ENCODE assay signal across 8 cellular contexts in the genomic region with DNA sequence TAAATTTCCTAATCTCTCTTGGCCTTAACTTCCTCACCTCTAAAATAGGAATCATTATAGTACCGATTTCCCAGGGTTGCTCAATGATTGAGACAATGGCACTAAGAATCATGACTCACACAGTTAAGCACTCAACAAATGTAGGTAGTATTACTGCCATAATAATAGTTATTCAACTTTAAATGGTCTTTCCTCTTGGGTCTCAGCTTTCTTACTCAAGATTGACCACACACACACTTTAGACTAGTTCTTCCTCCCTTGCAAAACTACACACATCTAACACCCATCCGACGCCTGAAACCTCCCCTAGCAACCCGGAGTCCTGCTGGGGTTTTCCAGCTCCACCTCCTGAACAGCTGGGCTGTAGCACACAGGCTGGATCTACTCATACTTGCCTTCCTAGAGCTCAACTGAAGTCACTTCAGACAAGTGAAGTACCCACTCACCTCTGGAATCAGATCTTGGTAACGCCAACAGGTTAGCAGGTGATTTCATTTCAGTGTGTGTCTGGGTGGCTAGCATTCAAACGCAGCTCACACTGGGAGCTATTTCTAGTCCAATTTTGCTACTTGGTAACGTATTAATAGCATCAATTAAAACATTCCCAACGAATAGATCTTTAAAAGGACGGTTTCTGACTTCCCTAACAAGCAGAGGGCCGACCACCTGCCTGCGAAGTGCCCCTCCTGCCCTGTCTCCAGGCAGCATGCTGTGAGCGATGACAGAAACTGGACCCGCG. TPM values are rescaled to one million over a fixed set of nuclear protein-coding genes. Genes with fewer than 3 reads are reported as not detected.
DNase-seq lines count a peak whose midpoint lies in the region; ATAC-seq and TF ChIP-seq lines count a peak whose summit lies in the region.

No MANE protein-coding gene starts in this region.

- peak overlapping the region; percentile 83 for H3K9ac ChIP-seq in neural cell (ENCODE audit: low read length)

- DNase-seq in AML-193 (lab: John Stamatoyannopoulos, UW) (peak; percentile 85), NCI-H2196 treated with DMSO at 0.1 percent for 48 hours (lab: John Stamatoyannopoulos, UW; ENCODE audit: unreplicated experiment) (peak; percentile 50), epithelial cell of prostate (ENCODE audit: low read depth, low spot score) (peak; percentile 62), testis (peak; percentile 23)
- DNase-seq in activated CD4-positive, alpha-beta memory T cell treated with anti-CD3 and anti-CD28 coated beads, Interleukin-2, amount 10 ng/mL, durations not matched to agents 7 days and 5 days, result peak; percentile 59

- H3K79me2 ChIP-seq in neural cell (replicated peaks; ENCODE audit: insufficient read depth, low read length), result peaks cover 49% of the 10 kb centered on the region

- peaks cover 52% of the 10 kb centered on the region for H3K4me1 Mint-ChIP-seq in activated CD4-positive, alpha-beta memory T cell treated with anti-CD3 and anti-CD28 coated beads, Interleukin-2, amount 10 ng/mL, durations not matched to agents 7 days and 5 days

- no peak for TF ChIP-seq EP300 in neural cell (conservative IDR thresholded peaks at IDR 0.05; ENCODE audit: poor library complexity, severe bottlenecking)

- H3K4me3 Mint-ChIP-seq in activated CD4-positive, alpha-beta memory T cell treated with anti-CD3 and anti-CD28 coated beads, Interleukin-2, amount 10 ng/mL, durations not matched to agents 7 days and 5 days, result peak overlapping the region; percentile 72

- CTCF ChIA-PET in activated CD4-positive, alpha-beta memory T cell treated with anti-CD3 and anti-CD28 coated beads, Interleukin-2, amount 10 ng/mL, durations not matched to agents 7 days and 5 days (lab: Charles Lee), result interaction anchor here (0.8 to 1.8 kb wide), 7 partner anchors 16 to 88 kb away, joined by 3 to 15 read pairs (median 5); no protein-coding TSS in a partner anchor

- no peaks in the 10 kb centered on the region for H3K36me3 ChIP-seq in neural cell (ENCODE audit: insufficient read depth, low read length)
- H3K36me3 ChIP-seq in testis (ENCODE audit: low read depth, missing control alignments), result no peaks in the 10 kb centered on the region

- ATAC-seq in GM18858 (IDR thresholded peaks at IDR 0.05; ENCODE audit: unreplicated experiment), result peak; percentile 51
- ATAC-seq in HG03060 (IDR thresholded peaks at IDR 0.05; ENCODE audit: low read depth, unreplicated experiment), result peak; percentile 35

- H3K27ac ChIP-seq in epithelial cell of prostate (peak overlapping the region; percentile 82), neural cell (ENCODE audit: low read length) (peak overlapping the region; percentile 76), testis (peak overlapping the region in 1 of 2 donors; percentile 29)

- H3K4me3 ChIP-seq in neural cell (ENCODE audit: low read length) (peak overlapping the region; percentile 98), testis (peak overlapping the region; percentile 82 to 87)

- H3K9me3 Mint-ChIP-seq in activated CD4-positive, alpha-beta memory T cell treated with anti-CD3 and anti-CD28 coated beads, Interleukin-2, amount 10 ng/mL, durations not matched to agents 7 days and 5 days, result no peaks in the 10 kb centered on the region

- POLR2A ChIA-PET in activated CD4-positive, alpha-beta memory T cell treated with anti-CD3 and anti-CD28 coated beads, Interleukin-2, amount 10 ng/mL, durations not matched to agents 7 days and 5 days (lab: Charles Lee), result interaction anchor here (0.8 to 7.4 kb wide), 16 partner anchors 9 to 449 kb away, joined by 3 to 110 read pairs (median 5); partner anchors contain the start of gene NCK2

- H3K9me3 ChIP-seq in neural cell (ENCODE audit: low read length) (no peaks in the 10 kb centered on the region), testis (no peaks in the 10 kb centered on the region)

- intact Hi-C loops in testis (cut with DNase I; ENCODE audit: low total_unique reads), result no loop called here

- TF ChIP-seq POLR2A in testis (IDR thresholded peaks at IDR 0.05), result no peak

- H3K36me3 Mint-ChIP-seq in activated CD4-positive, alpha-beta memory T cell treated with anti-CD3 and anti-CD28 coated beads, Interleukin-2, amount 10 ng/mL, durations not matched to agents 7 days and 5 days (ENCODE audit: low read depth), result peaks cover 37% of the 10 kb centered on the region

- H3K27me3 Mint-ChIP-seq in activated CD4-positive, alpha-beta memory T cell treated with anti-CD3 and anti-CD28 coated beads, Interleukin-2, amount 10 ng/mL, durations not matched to agents 7 days and 5 days, result no peaks in the 10 kb centered on the region

- no peaks in the 10 kb centered on the region for H3F3A ChIP-seq in neural cell (ENCODE audit: insufficient read depth, low read length, poor library complexity, severe bottlenecking)

- no peak for TF ChIP-seq RAD21 in neural cell (conservative IDR thresholded peaks at IDR 0.05)

- no peaks in the 10 kb centered on the region for H4K20me1 ChIP-seq in neural cell (ENCODE audit: insufficient read depth)

- no peak for TF ChIP-seq CTCF in neural cell (IDR thresholded peaks at IDR 0.05; ENCODE audit: poor library complexity, severe bottlenecking)
- no peak for TF ChIP-seq CTCF in testis (IDR thresholded peaks at IDR 0.05)

- peak overlapping the region; percentile 79 for H3K4me2 ChIP-seq in neural cell (ENCODE audit: low read length)

- H3K9me2 ChIP-seq in neural cell (ENCODE audit: insufficient read depth, low read length), result no peaks in the 10 kb centered on the region

- peak overlapping the region; percentile 30 for H2AFZ ChIP-seq in neural cell (ENCODE audit: low read depth, low read length)

- peak overlapping the region; percentile 58 for H3K27ac Mint-ChIP-seq in activated CD4-positive, alpha-beta memory T cell treated with anti-CD3 and anti-CD28 coated beads, Interleukin-2, amount 10 ng/mL, durations not matched to agents 7 days and 5 days

- H3K4me1 ChIP-seq in testis, result no peaks in the 10 kb centered on the region

- H3K27me3 ChIP-seq in neural cell (ENCODE audit: insufficient read depth, low read depth, low read length) (no peaks in the 10 kb centered on the region), testis (no peaks in the 10 kb centered on the region)

- 3 to 4% methylated on average over 14 of the region's 14 CpGs for WGBS in testis, 2 donors

TF ChIP-seq in neural cell, 6 proteins besides CTCF, POLR2A, EP300 and RAD21:
- TF ChIP-seq POLR2AphosphoS5 (IDR thresholded peaks at IDR 0.05) (peak; percentile 17), TAF1 (IDR thresholded peaks at IDR 0.05; ENCODE audit: low read depth) (no peak)

RNA-seq across cellular contexts. Expression of gene UXS1, which starts 1.2 kb away (rescaled TPM):
- total RNA-seq in activated CD4-positive, alpha-beta memory T cell treated with anti-CD3 and anti-CD28 coated beads, Interleukin-2, amount 10 ng/mL, durations not matched to agents 7 days and 5 days, result 10 to 100 TPM; 74.4 to 74.6 TPM
- polyA plus RNA-seq in neural cell (19.1 and 26.0 TPM in 2 replicates), testis (ENCODE audit: insufficient read depth, low read depth, low replicate concordance) (51.3 TPM)
- 59.2 and 59.6 TPM in 2 replicates for polyA minus RNA-seq in neural cell
- total RNA-seq in testis, result 10 to 100 TPM; 76.6 to 95.1 TPM

Comparison
In these comparisons a context has a peak if more than half of its experiments do, and no peak if none do; other contexts are left out.
1. DNase-seq: peak in every context shown above with its lines; median percentile 85 in AML-193; 62 in epithelial cell of prostate; 59 in activated CD4-positive, alpha-beta memory T cell treated with anti-CD3 and anti-CD28 coated beads, Interleukin-2, amount 10 ng/mL, durations not matched to agents 7 days and 5 days; 50 in NCI-H2196 treated with DMSO at 0.1 percent for 48 hours; 23 in testis.